Comparison of ENCODE assay signal across 11 cellular contexts in the genomic region with DNA sequence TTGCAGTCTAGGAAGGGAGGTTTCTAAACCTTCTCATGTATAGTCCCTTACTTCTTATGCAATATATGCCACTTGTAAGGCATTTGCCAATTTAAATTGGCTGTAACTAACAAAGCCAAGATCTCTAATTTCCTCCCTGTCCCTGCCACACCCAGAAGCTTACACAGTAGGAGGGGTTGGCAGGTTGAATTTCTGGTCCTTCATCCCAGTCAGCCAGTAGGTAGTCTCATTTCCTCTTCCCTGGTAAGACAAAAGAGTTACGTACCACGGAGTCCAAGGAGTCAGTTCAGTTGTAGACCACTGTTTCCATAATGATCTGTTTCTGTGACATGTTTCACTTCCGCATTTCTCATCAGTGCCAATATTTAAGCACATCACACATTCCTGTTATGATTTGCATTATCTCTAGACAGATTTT. TPM values are rescaled to one million over a fixed set of nuclear protein-coding genes. Genes with fewer than 3 reads are reported as not detected.
DNase-seq lines count a peak whose midpoint lies in the region; ATAC-seq, FAIRE-seq and TF ChIP-seq lines count a peak whose summit lies in the region.
"Had no signal": no experiment of that assay in that cellular context is flagged by ENCODE, and none has a peak within 500 bp of the region (broad histone marks: within the 10 kb centered on the region; RNA-seq: fewer than 3 reads in every experiment).

No MANE protein-coding gene starts in this region.

- peak; percentile 51 for ATAC-seq in GM21423 (IDR thresholded peaks at IDR 0.05; ENCODE audit: unreplicated experiment)
- peak; percentile 58 for ATAC-seq in HG03439 (IDR thresholded peaks at IDR 0.05; ENCODE audit: unreplicated experiment)
- ATAC-seq: CD8-positive, alpha-beta T cell had no signal

- intact Hi-C loops in posterior cingulate gyrus (cut with DNase I): no loop called here

- no peaks in the 10 kb centered on the region for H3K27me3 ChIP-seq in bronchial epithelial cell (ENCODE audit: control insufficient read depth, insufficient read depth, low read length)

- H3K4me3 ChIP-seq in bronchial epithelial cell (ENCODE audit: low read depth, low read length): no peak overlapping the region

- peak; percentile 16 for DNase-seq in GM10266 (ENCODE audit: extremely low spot score)
- DNase-seq in bronchial epithelial cell (ENCODE audit: low read depth): peak; percentile 66
- no peak for DNase-seq in activated T-cell treated with anti-CD3 and anti-CD28 coated beads for 4 hours
- DNase-seq in posterior cingulate gyrus: no peak
- no peak for DNase-seq in erythroblast (lab: John Stamatoyannopoulos, UW)
- DNase-seq in kidney tubule cell (ENCODE audit: low spot score): no peak
- DNase-seq: CD8-positive, alpha-beta T cell; stimulated activated CD4-positive, alpha-beta T cell treated with anti-CD3 and anti-CD28 coated beads, Interleukin-4, amount 100 ng/mL, for 4 hours had no signal

- FAIRE-seq in bronchial epithelial cell (lab: Jason Lieb, UNC): peak; percentile 75
- FAIRE-seq: endometrium had no signal

- TF ChIP-seq CTCF in GM10266 (IDR thresholded peaks at IDR 0.05; ENCODE audit: control insufficient read depth, insufficient read depth, low read depth, missing control alignments): no peak
- TF ChIP-seq CTCF in bronchial epithelial cell (IDR thresholded peaks at IDR 0.05; ENCODE audit: insufficient read depth, low read length, severe bottlenecking): no peak

- TF ChIP-seq POLR2A in erythroblast (IDR thresholded peaks at IDR 0.05; ENCODE audit: low read length): no peak

- no peaks in the 10 kb centered on the region for H3K36me3 ChIP-seq in bronchial epithelial cell (ENCODE audit: control insufficient read depth, insufficient read depth, low read length)

RNA-seq across cellular contexts. Expression of gene PLBD1, which starts 47.0 kb away (rescaled TPM):
- total RNA-seq in bronchial epithelial cell: 1.1 and 5.4 TPM in 2 replicates
- total RNA-seq: CD8-positive, alpha-beta T cell had no signal

Comparison
In these comparisons a context has a peak if more than half of its experiments do, and no peak if none do; other contexts are left out.
1. DNase-seq: peak in GM10266 (single experiment) and bronchial epithelial cell (single experiment); none in activated T-cell treated with anti-CD3 and anti-CD28 coated beads for 4 hours (single experiment), posterior cingulate gyrus (0 of 10), erythroblast (0 of 2) and kidney tubule cell (single experiment).